In the genomic region with DNA sequence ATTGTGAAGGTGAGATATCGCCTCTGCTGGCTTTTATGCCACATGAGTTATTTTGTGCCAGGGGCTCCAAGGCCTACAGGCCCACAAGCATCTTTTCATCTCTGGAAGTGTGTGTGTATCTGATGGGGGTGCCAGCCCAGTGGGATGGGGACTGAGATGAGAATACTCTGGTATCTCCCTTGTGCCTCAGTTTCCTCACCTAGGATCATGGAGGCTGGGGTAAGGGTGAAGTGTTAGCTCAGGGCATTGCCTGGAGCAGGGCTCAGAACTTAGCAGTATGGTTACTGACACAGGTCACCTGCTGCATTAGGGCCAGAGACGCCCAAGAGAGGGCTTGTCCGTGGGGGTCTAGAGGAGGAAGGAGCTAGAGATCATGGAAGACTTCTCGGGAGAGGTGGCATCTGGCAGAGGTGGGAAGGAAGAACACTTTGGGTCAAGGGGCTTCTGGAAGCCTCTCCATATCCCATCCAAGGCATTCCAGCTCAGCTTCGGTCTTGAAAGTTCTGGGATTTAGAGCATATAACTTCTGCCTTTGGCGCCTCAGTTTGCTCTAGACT, we compare ENCODE assay signal across 9 cellular contexts. TPM values are rescaled to one million over a fixed set of nuclear protein-coding genes. Genes with fewer than 3 reads are reported as not detected.
A peak's percentile ranks its signal among the peaks of the same experiment; 100 is the strongest.
DNase-seq lines count a peak whose midpoint lies in the region; TF ChIP-seq lines count a peak whose summit lies in the region.
"Had no signal": no experiment of that assay in that cellular context is flagged by ENCODE, and none has a peak within 500 bp of the region (broad histone marks: within the 10 kb centered on the region; RNA-seq: fewer than 3 reads in every experiment).

No MANE protein-coding gene starts in this region.

- peak overlapping the region; percentile 82 for H3K4me2 ChIP-seq in OCI-LY7 (ENCODE audit: low read length)
- peak overlapping the region; percentile 87 for H3K4me2 ChIP-seq in trophoblast cell (ENCODE audit: low read length)

- peak overlapping the region in 2 of 8 donors; percentile 46 to 54 for H3K27ac Mint-ChIP-seq in CD8-positive, alpha-beta memory T cell
- no peak overlapping the region for H3K27ac Mint-ChIP-seq in endodermal cell

- intact Hi-C loops in OCI-LY7 (cut with micrococcal nuclease; ENCODE audit: unreplicated experiment) = no loop called here

- peak overlapping the region; percentile 68 to 83 (median 73) for H3K4me3 Mint-ChIP-seq in CD8-positive, alpha-beta memory T cell
- H3K4me3 Mint-ChIP-seq in endodermal cell = peak overlapping the region; percentile 57

- H4K20me1 ChIP-seq in OCI-LY7 (ENCODE audit: insufficient read depth, low read length) = no peaks in the 10 kb centered on the region

- H4K12ac ChIP-seq in trophoblast cell (ENCODE audit: low read depth, low read length) = no peak overlapping the region

- peaks cover 8 to 14% (median 8%) of the 10 kb centered on the region in 3 donors for H3K4me1 Mint-ChIP-seq in CD8-positive, alpha-beta memory T cell
- peaks cover 16% of the 10 kb centered on the region for H3K4me1 Mint-ChIP-seq in endodermal cell

- no peak overlapping the region for H3K18ac ChIP-seq in trophoblast cell (ENCODE audit: low read length)

- H3K14ac ChIP-seq in trophoblast cell (ENCODE audit: low read length) = no peak overlapping the region

- no peak overlapping the region for H2BK5ac ChIP-seq in trophoblast cell (ENCODE audit: low read depth, low read length, poor library complexity)

- H2BK12ac ChIP-seq in trophoblast cell (ENCODE audit: low read length) = no peak overlapping the region

- POLR2A ChIA-PET in CD8-positive, alpha-beta memory T cell (lab: Charles Lee) = no interaction called here
- POLR2A ChIA-PET in OCI-LY7 (lab: Charles Lee) = no interaction called here

- peaks cover 7% of the 10 kb centered on the region for H3K4me1 ChIP-seq in CD8-positive, alpha-beta memory T cell (ENCODE audit: insufficient read depth, low read length)
- H3K4me1 ChIP-seq in OCI-LY7 (ENCODE audit: insufficient read depth, low read length, poor library complexity, severe bottlenecking) (peaks cover 19% of the 10 kb centered on the region), endodermal cell (ENCODE audit: control insufficient read depth, insufficient read depth, low read length) (peaks cover 3% of the 10 kb centered on the region), trophoblast cell (ENCODE audit: control insufficient read depth in 1 of 2, insufficient read depth in 2 of 2, low read length in 2 of 2) (peaks cover 8 to 11% of the 10 kb centered on the region in 2 experiments)

- no peak overlapping the region for H3K27ac ChIP-seq in CD8-positive, alpha-beta memory T cell (ENCODE audit: low read depth, low read length)
- H3K27ac ChIP-seq in OCI-LY7 (ENCODE audit: low read depth, low read length, poor library complexity, severe bottlenecking) (no peak overlapping the region), endodermal cell (ENCODE audit: low read depth, low read length) (no peak overlapping the region), trophoblast cell (ENCODE audit: low read depth, low read length) (no peak overlapping the region)

- no peak overlapping the region for H3K4ac ChIP-seq in trophoblast cell (ENCODE audit: low read depth, low read length)

- H3K23ac ChIP-seq in trophoblast cell (ENCODE audit: low read length) = no peak overlapping the region

- WGBS in endodermal cell (ENCODE audit: insufficient coverage in 1 of 2, insufficient read length in 1 of 2), 2 experiments = 84 to 93% methylated on average over 5 to 6 of the region's 6 CpGs
- WGBS in trophoblast cell (ENCODE audit: extremely low coverage, insufficient coverage, insufficient read length) = no CpG with 5 or more reads among the region's 6 CpGs

- H3K79me1 ChIP-seq in trophoblast cell (ENCODE audit: low read length) = peaks cover 6% of the 10 kb centered on the region

- DNase-seq in CD8-positive, alpha-beta memory T cell = no peak
- DNase-seq in OCI-LY7 (ENCODE audit: low spot score) (no peak), endodermal cell (no peak), trophoblast cell (no peak), NCI-H774 (lab: John Stamatoyannopoulos, UW) (no peak), NCI-H510A treated with DMSO at 0.1 percent for 48 hours (lab: John Stamatoyannopoulos, UW) (no peak), HuH-7.5 (ENCODE audit: low spot score) (no peak), NCI-H2029 (lab: John Stamatoyannopoulos, UW) (no peak)

- H3K4me3 ChIP-seq in CD8-positive, alpha-beta memory T cell (ENCODE audit: low read length) = peak overlapping the region; percentile 42
- H3K4me3 ChIP-seq in OCI-LY7 (ENCODE audit: low read depth, low read length, poor library complexity, severe bottlenecking) (peak overlapping the region; percentile 70), endodermal cell (ENCODE audit: low read length) (peak overlapping the region; percentile 74), trophoblast cell (ENCODE audit: low read depth, low read length) (no peak overlapping the region)

- H2BK120ac ChIP-seq in trophoblast cell (ENCODE audit: insufficient read depth, low read length, poor library complexity) = no peak overlapping the region

- H4K8ac ChIP-seq in trophoblast cell (ENCODE audit: low read depth, low read length) = no peak overlapping the region

- no TSS peak for BruUV-seq in OCI-LY7 (replicated peaks; lab: Mats Ljungman, UMichigan)

- no peaks in the 10 kb centered on the region for H3K9me2 ChIP-seq in OCI-LY7 (ENCODE audit: insufficient read depth, low read length)

- peaks cover 29% of the 10 kb centered on the region for H3K27me3 ChIP-seq in CD8-positive, alpha-beta memory T cell (ENCODE audit: insufficient read depth, low read length, poor library complexity, severe bottlenecking)
- peaks cover 39% of the 10 kb centered on the region for H3K27me3 ChIP-seq in endodermal cell (ENCODE audit: control insufficient read depth, insufficient read depth, low read length, poor library complexity, severe bottlenecking)
- H3K27me3 ChIP-seq in trophoblast cell (ENCODE audit: insufficient read depth, low read length) = peaks cover 32% of the 10 kb centered on the region

- H3K79me2 ChIP-seq in OCI-LY7 (ENCODE audit: insufficient read depth, low read depth, low read length) (no peaks in the 10 kb centered on the region), trophoblast cell (ENCODE audit: control insufficient read depth, insufficient read depth, low read length, poor library complexity) (no peaks in the 10 kb centered on the region)

- TF ChIP-seq CTCF in OCI-LY7 (conservative IDR thresholded peaks at IDR 0.05; ENCODE audit: low read length) = no peak
- TF ChIP-seq CTCF in endodermal cell (conservative IDR thresholded peaks at IDR 0.05) = no peak

- no peak overlapping the region for H2AK5ac ChIP-seq in trophoblast cell (ENCODE audit: low read length)

- H2AFZ ChIP-seq in OCI-LY7 (ENCODE audit: low read length) = peak overlapping the region; percentile 55; the same call in 1 of the 2 replicates
- no peak overlapping the region for H2AFZ ChIP-seq in trophoblast cell (ENCODE audit: insufficient read depth, low read length, poor library complexity)

- no peaks in the 10 kb centered on the region for H3K36me3 ChIP-seq in CD8-positive, alpha-beta memory T cell (ENCODE audit: insufficient read depth, low read length)
- H3K36me3 ChIP-seq in OCI-LY7 (ENCODE audit: insufficient read depth, low read length) = no peaks in the 10 kb centered on the region
- no peaks in the 10 kb centered on the region for H3K36me3 ChIP-seq in endodermal cell (ENCODE audit: control insufficient read depth, insufficient read depth, low read length)
- no peaks in the 10 kb centered on the region for H3K36me3 ChIP-seq in trophoblast cell (ENCODE audit: control insufficient read depth in 1 of 2, insufficient read depth in 2 of 2, low read length in 2 of 2)

- no peaks in the 10 kb centered on the region for H3K9me3 Mint-ChIP-seq in CD8-positive, alpha-beta memory T cell
- H3K9me3 Mint-ChIP-seq in endodermal cell = no peaks in the 10 kb centered on the region

- H4K91ac ChIP-seq in trophoblast cell (ENCODE audit: low read depth, low read length) = no peak overlapping the region

- peaks cover 28 to 54% of the 10 kb centered on the region in 2 donors for H3K27me3 Mint-ChIP-seq in CD8-positive, alpha-beta memory T cell
- H3K27me3 Mint-ChIP-seq in endodermal cell (ENCODE audit: insufficient read depth) = peaks cover 43% of the 10 kb centered on the region

- peaks cover 0 to 8% (median 0%) of the 10 kb centered on the region in 3 donors for H3K36me3 Mint-ChIP-seq in CD8-positive, alpha-beta memory T cell
- no peaks in the 10 kb centered on the region for H3K36me3 Mint-ChIP-seq in endodermal cell (ENCODE audit: low read depth)

- H3K9me3 ChIP-seq in CD8-positive, alpha-beta memory T cell (ENCODE audit: low read length) = no peaks in the 10 kb centered on the region
- H3K9me3 ChIP-seq in OCI-LY7 (ENCODE audit: low read length) (no peaks in the 10 kb centered on the region), endodermal cell (ENCODE audit: control insufficient read depth, low read length) (no peaks in the 10 kb centered on the region), trophoblast cell (ENCODE audit: insufficient read depth, low read depth, low read length) (peaks cover 7% of the 10 kb centered on the region)

- CTCF ChIA-PET in CD8-positive, alpha-beta memory T cell (lab: Charles Lee) = no interaction called here
- CTCF ChIA-PET in OCI-LY7 (lab: Charles Lee; ENCODE audit: unreplicated experiment) = no interaction called here

- no peak overlapping the region for H3K9ac ChIP-seq in endodermal cell (ENCODE audit: extremely low read depth, low read length, poor library complexity, severe bottlenecking)
- H3K9ac ChIP-seq in trophoblast cell (ENCODE audit: low read length) = no peak overlapping the region

RNA-seq across cellular contexts. Expression of gene WNK2, which starts 0.8 kb away (rescaled TPM):
- under 1 TPM; 0.20 to 0.55 TPM for total RNA-seq in CD8-positive, alpha-beta memory T cell
- polyA plus RNA-seq in CD8-positive, alpha-beta memory T cell = not detected
- 118 and 142 TPM in 2 replicates for total RNA-seq in OCI-LY7 (2014; rRNA removed; shearing (Covaris generic))
- total RNA-seq in OCI-LY7 (2022) (176 and 194 TPM in 2 replicates), endodermal cell (10 to 100 TPM; 46.1 to 48.8 TPM)
- polyA plus RNA-seq in endodermal cell (2013, experiment 1 of 2) = 34.8 TPM
- 29.3 TPM for polyA plus RNA-seq in endodermal cell (2013, experiment 2 of 2)
- 59.1 and 59.5 TPM in 2 replicates for polyA plus RNA-seq in trophoblast cell (2013)
- total RNA-seq: fibroblast of villous mesenchyme had no signal

RNA-seq across cellular contexts. Expression of gene NINJ1, which starts 49.1 kb away (rescaled TPM):
- total RNA-seq in CD8-positive, alpha-beta memory T cell = 10 to 100 TPM; 59.9 to 62.9 TPM
- 103 TPM for polyA plus RNA-seq in CD8-positive, alpha-beta memory T cell
- 6.2 and 13.3 TPM in 2 replicates for total RNA-seq in OCI-LY7 (2014; rRNA removed; shearing (Covaris generic))
- total RNA-seq in OCI-LY7 (2022) (18.1 and 18.3 TPM in 2 replicates), endodermal cell (10 to 100 TPM; 24.2 to 32.0 TPM)
- polyA plus RNA-seq in endodermal cell (2013, experiment 1 of 2) = 29.8 TPM
- 28.4 TPM for polyA plus RNA-seq in endodermal cell (2013, experiment 2 of 2)
- 52.0 and 52.5 TPM in 2 replicates for polyA plus RNA-seq in trophoblast cell (2013)

Comparison
In these comparisons a context has a peak if more than half of its experiments do, and no peak if none do; other contexts are left out.
1. RNA of gene WNK2, which starts 0.8 kb away (total RNA-seq): 118 to 194 TPM in OCI-LY7 and 46.1 to 48.8 TPM in endodermal cell; 0.20 to 0.55 TPM in CD8-positive, alpha-beta memory T cell; every median in the first group is over 10 times any median in the second.